17 cellular contexts compared by ENCODE assay signal in genomic region chr2:192315543-192315942, GRCh38.
A peak's percentile ranks its signal among the peaks of the same experiment; 100 is the strongest.
DNase-seq lines count a peak whose midpoint lies in the region; ATAC-seq and TF ChIP-seq lines count a peak whose summit lies in the region.
"Had no signal": no experiment of that assay in that cellular context is flagged by ENCODE, and none has a peak within 500 bp of the region (broad histone marks: within the 10 kb centered on the region; RNA-seq: fewer than 3 reads in every experiment).

No MANE protein-coding gene starts in this region.

- WGBS in spleen, 5 donors: 88 to 100% (median 88%) methylated on average over 2 to 3 of the region's 3 CpGs

- H3K4me1 Mint-ChIP-seq in neural progenitor cell: no peaks in the 10 kb centered on the region
- H3K4me1 Mint-ChIP-seq: B cell had no signal

- H3K4me2 ChIP-seq in neural progenitor cell: no peak overlapping the region
- H3K4me2 ChIP-seq: A549; BLaER1 treated with 17β-estradiol and CSF1 and Interleukin-3, amounts not matched to agents 10 nM and 100 nM had no signal

- H3K4me1 ChIP-seq in right atrium auricular region (no peaks in the 10 kb centered on the region), spleen (no peaks in the 10 kb centered on the region), neural progenitor cell (no peaks in the 10 kb centered on the region)
- H3K4me1 ChIP-seq: A549; BLaER1 treated with 17β-estradiol and CSF1 and Interleukin-3, amounts not matched to agents 10 nM and 100 nM; Caco-2 had no signal

- H3K27me3 Mint-ChIP-seq in neural progenitor cell (ENCODE audit: insufficient read depth, low read depth): peaks cover 2% of the 10 kb centered on the region
- H3K27me3 Mint-ChIP-seq: B cell; CD4-positive, alpha-beta T cell had no signal

- no peak overlapping the region for H3K4me3 Mint-ChIP-seq in neural progenitor cell
- H3K4me3 Mint-ChIP-seq: B cell; CD4-positive, alpha-beta T cell; CD8-positive, alpha-beta T cell had no signal

- H3K4me3 ChIP-seq in right atrium auricular region: no peak overlapping the region
- H3K4me3 ChIP-seq in spleen: no peak overlapping the region
- H3K4me3 ChIP-seq in neural progenitor cell: no peak overlapping the region
- H3K4me3 ChIP-seq: A549; BLaER1 treated with 17β-estradiol and CSF1 and Interleukin-3, amounts not matched to agents 10 nM and 100 nM had no signal

- TF ChIP-seq CTCF in right atrium auricular region (IDR thresholded peaks at IDR 0.05): no peak
- TF ChIP-seq CTCF in spleen (IDR thresholded peaks at IDR 0.05 in 8 of 11, conservative IDR thresholded peaks at IDR 0.05 in 3 of 11): no peak
- TF ChIP-seq CTCF in neural progenitor cell (IDR thresholded peaks at IDR 0.05): no peak

- H3K79me2 ChIP-seq in neural progenitor cell (ENCODE audit: low read depth): no peaks in the 10 kb centered on the region

- no peaks in the 10 kb centered on the region for H4K20me1 ChIP-seq in neural progenitor cell (ENCODE audit: low read depth)
- H4K20me1 ChIP-seq: BLaER1 treated with 17β-estradiol and CSF1 and Interleukin-3, amounts not matched to agents 10 nM and 100 nM had no signal

- H3K36me3 ChIP-seq in right atrium auricular region: no peaks in the 10 kb centered on the region
- H3K36me3 ChIP-seq in spleen: no peaks in the 10 kb centered on the region
- H3K36me3 ChIP-seq in neural progenitor cell: no peaks in the 10 kb centered on the region
- H3K36me3 ChIP-seq: BLaER1 treated with 17β-estradiol and CSF1 and Interleukin-3, amounts not matched to agents 10 nM and 100 nM had no signal

- H3K9ac ChIP-seq in neural progenitor cell: no peak overlapping the region
- H3K9ac ChIP-seq: BLaER1 treated with 17β-estradiol and CSF1 and Interleukin-3, amounts not matched to agents 10 nM and 100 nM had no signal

- H3K27ac ChIP-seq in right atrium auricular region (no peak overlapping the region), spleen (no peak overlapping the region), neural progenitor cell (no peak overlapping the region)
- H3K27ac ChIP-seq: 22Rv1; A549; BLaER1 treated with 17β-estradiol and CSF1 and Interleukin-3, amounts not matched to agents 10 nM and 100 nM; C4-2B had no signal

- intact Hi-C loops in Right ventricle myocardium inferior (cut with DNase I) (no loop called here), spleen (cut with DNase I; ENCODE audit: low total_unique reads) (no loop called here)

- no peaks in the 10 kb centered on the region for H3K36me3 Mint-ChIP-seq in neural progenitor cell
- H3K36me3 Mint-ChIP-seq: CD8-positive, alpha-beta T cell had no signal

- DNase-seq in Right ventricle myocardium inferior (ENCODE audit: missing footprints) (peak; percentile 16), right atrium auricular region (ENCODE audit: low spot score) (no peak), spleen (peak; percentile 61), neural progenitor cell (ENCODE audit: low spot score) (no peak), NCI-H82 (lab: John Stamatoyannopoulos, UW) (no peak)
- DNase-seq: AML-193; Caco-2; Calu3; CD4-positive, alpha-beta T cell; CD8-positive, alpha-beta T cell; DMS79 treated with DMSO at 0.1 percent for 48 hours; GF-D8 had no signal

- no peaks in the 10 kb centered on the region for H3F3A ChIP-seq in neural progenitor cell (ENCODE audit: low read depth)

- H2AFZ ChIP-seq in neural progenitor cell (replicated peaks): no peak overlapping the region

- no peaks in the 10 kb centered on the region for H3K9me3 Mint-ChIP-seq in neural progenitor cell

- H3K27ac Mint-ChIP-seq in neural progenitor cell: no peak overlapping the region
- H3K27ac Mint-ChIP-seq: B cell; CD4-positive, alpha-beta T cell; CD8-positive, alpha-beta T cell had no signal

- no peak for TF ChIP-seq POLR2A in spleen (IDR thresholded peaks at IDR 0.05)

- ATAC-seq in Right ventricle myocardium inferior: no peak
- ATAC-seq: A549; CD8-positive, alpha-beta T cell had no signal

- H3K9me3 ChIP-seq in right atrium auricular region (no peaks in the 10 kb centered on the region), spleen (peaks cover 0 to 14% (median 0%) of the 10 kb centered on the region in 8 donors), neural progenitor cell (ENCODE audit: low read depth) (no peaks in the 10 kb centered on the region)
- H3K9me3 ChIP-seq: A549, Caco-2 had no signal

- H3K27me3 ChIP-seq in right atrium auricular region: no peaks in the 10 kb centered on the region
- H3K27me3 ChIP-seq in spleen (replicated peaks in 1 of 7): no peaks in the 10 kb centered on the region
- H3K27me3 ChIP-seq in neural progenitor cell: no peaks in the 10 kb centered on the region
- H3K27me3 ChIP-seq: BLaER1 treated with 17β-estradiol and CSF1 and Interleukin-3, amounts not matched to agents 10 nM and 100 nM had no signal

Comparison
In these comparisons a context has a peak if more than half of its experiments do, and no peak if none do; other contexts are left out.
1. DNase-seq: peak in Right ventricle myocardium inferior (single experiment) and spleen (single experiment); none in right atrium auricular region (single experiment), neural progenitor cell (single experiment) and NCI-H82 (single experiment).